ENCODE assay signal across 22 cellular contexts in genomic region chr18:37276111-37276510, GRCh38.
A peak's percentile ranks its signal among the peaks of the same experiment; 100 is the strongest.
DNase-seq lines count a peak whose midpoint lies in the region; ATAC-seq, FAIRE-seq and TF ChIP-seq lines count a peak whose summit lies in the region.
"Had no signal": no experiment of that assay in that cellular context is flagged by ENCODE, and none has a peak within 500 bp of the region (broad histone marks: within the 10 kb centered on the region; RNA-seq: fewer than 3 reads in every experiment).

No MANE protein-coding gene starts in this region.

- no peak for FAIRE-seq in endothelial cell of umbilical vein (lab: Jason Lieb, UNC)
- FAIRE-seq in small intestine (lab: Jason Lieb, UNC): no peak
- FAIRE-seq: A549, GM12892, GM18507, H54, HepG2 had no signal

- H3K4me2 ChIP-seq in endothelial cell of umbilical vein (ENCODE audit: insufficient read depth, low read length): no peak overlapping the region
- H3K4me2 ChIP-seq: A549 had no signal

- H3K9me1 ChIP-seq in endothelial cell of umbilical vein (replicated peaks; ENCODE audit: control insufficient read depth, extremely low read depth, insufficient read depth, low read length): no peaks in the 10 kb centered on the region

- no peak overlapping the region for H2AFZ ChIP-seq in endothelial cell of umbilical vein (ENCODE audit: low read depth, low read length)
- H2AFZ ChIP-seq: GM23248 had no signal

- no peak for TF ChIP-seq CTCF in heart right ventricle (IDR thresholded peaks at IDR 0.05)
- no peak for TF ChIP-seq CTCF in endothelial cell of umbilical vein (IDR thresholded peaks at IDR 0.05; ENCODE audit: extremely low read depth in 1 of 2, insufficient read depth in 1 of 2, low read depth in 1 of 2, low read length in 2 of 2)

- intact Hi-C loops in Right ventricle myocardium superior (cut with DNase I) (no loop called here), heart right ventricle (cut with DNase I) (no loop called here), endothelial cell of umbilical vein (cut with micrococcal nuclease) (no loop called here)

- no peaks in the 10 kb centered on the region for H3K79me2 ChIP-seq in endothelial cell of umbilical vein (ENCODE audit: control insufficient read depth, insufficient read depth, low read length)

- WGBS in heart right ventricle, 2 donors: 81 to 85% methylated on average over 5 of the region's 5 CpGs
- 77 to 85% (median 84%) methylated on average over 5 of the region's 5 CpGs for WGBS in small intestine, 3 donors

- TF ChIP-seq POLR2A in endothelial cell of umbilical vein (IDR thresholded peaks at IDR 0.05; ENCODE audit: low read depth, low read length): no peak

- no peaks in the 10 kb centered on the region for H3K9me3 ChIP-seq in heart right ventricle
- no peaks in the 10 kb centered on the region for H3K9me3 ChIP-seq in endothelial cell of umbilical vein (replicated peaks; ENCODE audit: control insufficient read depth, insufficient read depth, low read length)
- H3K9me3 ChIP-seq in small intestine (ENCODE audit: control insufficient read depth, low read depth): no peaks in the 10 kb centered on the region
- H3K9me3 ChIP-seq: A549, Caco-2 had no signal

- H3K9ac ChIP-seq in endothelial cell of umbilical vein (replicated peaks; ENCODE audit: extremely low read depth, insufficient read depth, low read length): no peak overlapping the region
- H3K9ac ChIP-seq: GM23248 had no signal

- no peaks in the 10 kb centered on the region for H4K20me1 ChIP-seq in endothelial cell of umbilical vein (replicated peaks; ENCODE audit: control insufficient read depth, extremely low read depth, insufficient read depth, low read length)

- peaks cover 5 to 68% (median 48%) of the 10 kb centered on the region in 7 donors for H3K27me3 ChIP-seq in heart right ventricle
- H3K27me3 ChIP-seq in endothelial cell of umbilical vein (ENCODE audit: control insufficient read depth in 2 of 2, insufficient read depth in 2 of 2, low read length in 2 of 2): peaks cover 7 to 9% of the 10 kb centered on the region in 2 experiments
- H3K27me3 ChIP-seq in small intestine (ENCODE audit: control insufficient read depth in 2 of 2, insufficient read depth in 2 of 2, low read length in 2 of 2): peaks cover 0 to 25% of the 10 kb centered on the region in 2 donors

- H3K4me1 ChIP-seq in heart right ventricle (no peaks in the 10 kb centered on the region), endothelial cell of umbilical vein (ENCODE audit: control insufficient read depth, extremely low read depth, insufficient read depth, low read length) (no peaks in the 10 kb centered on the region), small intestine (ENCODE audit: control insufficient read depth in 2 of 2, insufficient read depth in 1 of 2, low read depth in 1 of 2, low read length in 1 of 2) (no peaks in the 10 kb centered on the region)
- H3K4me1 ChIP-seq: A549, Caco-2 had no signal

- no peaks in the 10 kb centered on the region for H3K36me3 ChIP-seq in heart right ventricle
- H3K36me3 ChIP-seq in endothelial cell of umbilical vein (ENCODE audit: control insufficient read depth in 2 of 2, extremely low read depth in 1 of 2, insufficient read depth in 2 of 2, low read length in 2 of 2): no peaks in the 10 kb centered on the region
- no peaks in the 10 kb centered on the region for H3K36me3 ChIP-seq in small intestine (ENCODE audit: control insufficient read depth in 2 of 2, insufficient read depth in 2 of 2, low read length in 2 of 2)

- ATAC-seq in Right ventricle myocardium superior (ENCODE audit: poor library complexity) (no peak), heart right ventricle (no peak)
- ATAC-seq: A549, HCT116, HepG2 had no signal

- DNase-seq in NCI-H146 (lab: John Stamatoyannopoulos, UW) (peak; percentile 34), NCI-H146 treated with DMSO at 0.1 percent for 48 hours (lab: John Stamatoyannopoulos, UW; ENCODE audit: unreplicated experiment) (no peak), Right ventricle myocardium superior (peak; percentile 16), heart right ventricle (no peak), endothelial cell of umbilical vein (ENCODE audit: low read depth, low spot score) (no peak), small intestine (no peak), D341Med (ENCODE audit: low spot score) (no peak)
- DNase-seq: AML-193; Caco-2; CD4-positive, alpha-beta T cell; DMS153; DMS79; GDM1; GM23248 had no signal

- no peak overlapping the region for H3K27ac ChIP-seq in heart right ventricle
- no peak overlapping the region for H3K27ac ChIP-seq in endothelial cell of umbilical vein (ENCODE audit: insufficient read depth, low read depth, low read length)
- no peak overlapping the region for H3K27ac ChIP-seq in small intestine (ENCODE audit: low read depth in 1 of 2, low read length in 1 of 2)
- H3K27ac ChIP-seq: 22Rv1, A549, C4-2B, GM23248 had no signal

- no TSS peak for BruUV-seq in endothelial cell of umbilical vein (replicated peaks; lab: Mats Ljungman, UMichigan)

- dilution Hi-C loops in endothelial cell of umbilical vein (cut with MboI; ENCODE audit: extremely low pct_ligation_motif_present, low sequenced_read_pairs): no loop called here

- CTCF ChIA-PET in endothelial cell of umbilical vein (lab: Charles Lee): no interaction called here

- H3K4me3 ChIP-seq in heart right ventricle (no peak overlapping the region), endothelial cell of umbilical vein (replicated peaks in 1 of 3; ENCODE audit: insufficient read depth in 1 of 3, low read depth in 1 of 3, low read length in 3 of 3) (no peak overlapping the region), small intestine (ENCODE audit: low read depth in 1 of 2, low read length in 2 of 2) (no peak overlapping the region)
- H3K4me3 ChIP-seq: A549, GM23248 had no signal

- POLR2A ChIA-PET in endothelial cell of umbilical vein (lab: Charles Lee): no interaction called here

TF ChIP-seq in endothelial cell of umbilical vein, 7 proteins besides CTCF, POLR2A, EP300 and RAD21:
- no peak for TF ChIP-seq POLR2AphosphoS5 (IDR thresholded peaks at IDR 0.05; ENCODE audit: insufficient read depth, low read depth, low read length)
- peak; percentile 34 for TF ChIP-seq EZH2 (IDR thresholded peaks at IDR 0.05; ENCODE audit: borderline replicate concordance, low read depth, low read length, severe bottlenecking)
- TF ChIP-seq JUN (IDR thresholded peaks at IDR 0.05; ENCODE audit: borderline replicate concordance, insufficient read depth, insufficient read length, low read depth): no peak
- TF ChIP-seq GATA2 (IDR thresholded peaks at IDR 0.05; ENCODE audit: insufficient read depth, insufficient read length, low read depth, low read length): no peak
- TF ChIP-seq FOS (IDR thresholded peaks at IDR 0.05; ENCODE audit: borderline replicate concordance, insufficient read depth, low read length): no peak

Comparison
In these comparisons a context has a peak if more than half of its experiments do, and no peak if none do; other contexts are left out.
1. DNase-seq: peak in NCI-H146 (single experiment) and Right ventricle myocardium superior (single experiment); none in NCI-H146 treated with DMSO at 0.1 percent for 48 hours (single experiment), heart right ventricle (0 of 2), endothelial cell of umbilical vein (single experiment), small intestine (single experiment) and D341Med (single experiment).